2 cellular contexts compared by ENCODE assay signal in genomic region chr1:8723010-8723409, GRCh38.
TF ChIP-seq lines count a peak whose summit lies in the region.

No MANE protein-coding gene starts in this region.

TF ChIP-seq in IMR-90, 13 proteins besides CTCF, POLR2A, EP300 and RAD21:
- no peak for TF ChIP-seq RCOR1 (IDR thresholded peaks at IDR 0.05; ENCODE audit: insufficient replicate concordance, low read length)
- TF ChIP-seq SMC3 (IDR thresholded peaks at IDR 0.05; ENCODE audit: low read depth, low read length): no peak
- TF ChIP-seq BHLHE40 (IDR thresholded peaks at IDR 0.05; ENCODE audit: low read depth, low read length): no peak
- TF ChIP-seq CEBPB (IDR thresholded peaks at IDR 0.05; ENCODE audit: low read depth, low read length): no peak
- TF ChIP-seq CHD1 (IDR thresholded peaks at IDR 0.05; ENCODE audit: low read depth, low read length): no peak
- TF ChIP-seq, protein P1, sequence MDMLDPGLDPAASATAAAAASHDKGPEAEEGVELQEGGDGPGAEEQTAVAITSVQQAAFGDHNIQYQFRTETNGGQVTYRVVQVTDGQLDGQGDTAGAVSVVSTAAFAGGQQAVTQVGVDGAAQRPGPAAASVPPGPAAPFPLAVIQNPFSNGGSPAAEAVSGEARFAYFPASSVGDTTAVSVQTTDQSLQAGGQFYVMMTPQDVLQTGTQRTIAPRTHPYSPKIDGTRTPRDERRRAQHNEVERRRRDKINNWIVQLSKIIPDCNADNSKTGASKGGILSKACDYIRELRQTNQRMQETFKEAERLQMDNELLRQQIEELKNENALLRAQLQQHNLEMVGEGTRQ (IDR thresholded peaks at IDR 0.05; ENCODE audit: low read depth, low read length): no peak
- TF ChIP-seq MXI1 (IDR thresholded peaks at IDR 0.05; ENCODE audit: borderline replicate concordance, low read depth, low read length): no peak
- TF ChIP-seq MAFK (IDR thresholded peaks at IDR 0.05; ENCODE audit: low read depth, low read length): no peak
- TF ChIP-seq ELK1 (IDR thresholded peaks at IDR 0.05; ENCODE audit: borderline replicate concordance, low read depth, low read length): no peak
- TF ChIP-seq MAZ (IDR thresholded peaks at IDR 0.05; ENCODE audit: borderline replicate concordance, low read depth, low read length): no peak

TF ChIP-seq in WTC11, 78 proteins besides CTCF, POLR2A, EP300 and RAD21:
- TF ChIP-seq, protein P2, sequence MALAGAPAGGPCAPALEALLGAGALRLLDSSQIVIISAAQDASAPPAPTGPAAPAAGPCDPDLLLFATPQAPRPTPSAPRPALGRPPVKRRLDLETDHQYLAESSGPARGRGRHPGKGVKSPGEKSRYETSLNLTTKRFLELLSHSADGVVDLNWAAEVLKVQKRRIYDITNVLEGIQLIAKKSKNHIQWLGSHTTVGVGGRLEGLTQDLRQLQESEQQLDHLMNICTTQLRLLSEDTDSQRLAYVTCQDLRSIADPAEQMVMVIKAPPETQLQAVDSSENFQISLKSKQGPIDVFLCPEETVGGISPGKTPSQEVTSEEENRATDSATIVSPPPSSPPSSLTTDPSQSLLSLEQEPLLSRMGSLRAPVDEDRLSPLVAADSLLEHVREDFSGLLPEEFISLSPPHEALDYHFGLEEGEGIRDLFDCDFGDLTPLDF (CRISPR knock-in tag; IDR thresholded peaks at IDR 0.05): no peak
- TF ChIP-seq SOX15 (CRISPR knock-in tag; IDR thresholded peaks at IDR 0.05) (no peak), ZNF317 (CRISPR knock-in tag; IDR thresholded peaks at IDR 0.05; ENCODE audit: borderline replicate concordance, low read depth) (no peak), ZBTB21 (CRISPR knock-in tag; IDR thresholded peaks at IDR 0.05; ENCODE audit: borderline replicate concordance) (no peak), ZNF263 (CRISPR knock-in tag; IDR thresholded peaks at IDR 0.05; ENCODE audit: low read depth) (no peak), CREB1 (CRISPR knock-in tag; IDR thresholded peaks at IDR 0.05) (no peak), NFE2L1 (CRISPR knock-in tag; IDR thresholded peaks at IDR 0.05) (no peak), CBFB (CRISPR knock-in tag; IDR thresholded peaks at IDR 0.05; ENCODE audit: low read depth) (no peak), PRRX2 (CRISPR knock-in tag; IDR thresholded peaks at IDR 0.05) (no peak), ZNF671 (CRISPR knock-in tag; IDR thresholded peaks at IDR 0.05) (no peak), TEAD1 (CRISPR knock-in tag; IDR thresholded peaks at IDR 0.05) (no peak), KAT7 (CRISPR knock-in tag; IDR thresholded peaks at IDR 0.05; ENCODE audit: borderline replicate concordance) (no peak), ETV6 (CRISPR knock-in tag; IDR thresholded peaks at IDR 0.05) (no peak), SMAD4 (CRISPR knock-in tag; IDR thresholded peaks at IDR 0.05) (no peak), ZNF219 (CRISPR knock-in tag; IDR thresholded peaks at IDR 0.05; ENCODE audit: borderline replicate concordance) (no peak)
- TF ChIP-seq, protein P3, sequence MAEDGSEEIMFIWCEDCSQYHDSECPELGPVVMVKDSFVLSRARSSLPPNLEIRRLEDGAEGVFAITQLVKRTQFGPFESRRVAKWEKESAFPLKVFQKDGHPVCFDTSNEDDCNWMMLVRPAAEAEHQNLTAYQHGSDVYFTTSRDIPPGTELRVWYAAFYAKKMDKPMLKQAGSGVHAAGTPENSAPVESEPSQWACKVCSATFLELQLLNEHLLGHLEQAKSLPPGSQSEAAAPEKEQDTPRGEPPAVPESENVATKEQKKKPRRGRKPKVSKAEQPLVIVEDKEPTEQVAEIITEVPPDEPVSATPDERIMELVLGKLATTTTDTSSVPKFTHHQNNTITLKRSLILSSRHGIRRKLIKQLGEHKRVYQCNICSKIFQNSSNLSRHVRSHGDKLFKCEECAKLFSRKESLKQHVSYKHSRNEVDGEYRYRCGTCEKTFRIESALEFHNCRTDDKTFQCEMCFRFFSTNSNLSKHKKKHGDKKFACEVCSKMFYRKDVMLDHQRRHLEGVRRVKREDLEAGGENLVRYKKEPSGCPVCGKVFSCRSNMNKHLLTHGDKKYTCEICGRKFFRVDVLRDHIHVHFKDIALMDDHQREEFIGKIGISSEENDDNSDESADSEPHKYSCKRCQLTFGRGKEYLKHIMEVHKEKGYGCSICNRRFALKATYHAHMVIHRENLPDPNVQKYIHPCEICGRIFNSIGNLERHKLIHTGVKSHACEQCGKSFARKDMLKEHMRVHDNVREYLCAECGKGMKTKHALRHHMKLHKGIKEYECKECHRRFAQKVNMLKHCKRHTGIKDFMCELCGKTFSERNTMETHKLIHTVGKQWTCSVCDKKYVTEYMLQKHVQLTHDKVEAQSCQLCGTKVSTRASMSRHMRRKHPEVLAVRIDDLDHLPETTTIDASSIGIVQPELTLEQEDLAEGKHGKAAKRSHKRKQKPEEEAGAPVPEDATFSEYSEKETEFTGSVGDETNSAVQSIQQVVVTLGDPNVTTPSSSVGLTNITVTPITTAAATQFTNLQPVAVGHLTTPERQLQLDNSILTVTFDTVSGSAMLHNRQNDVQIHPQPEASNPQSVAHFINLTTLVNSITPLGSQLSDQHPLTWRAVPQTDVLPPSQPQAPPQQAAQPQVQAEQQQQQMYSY (CRISPR knock-in tag; IDR thresholded peaks at IDR 0.05): no peak
- TF ChIP-seq, protein P4, sequence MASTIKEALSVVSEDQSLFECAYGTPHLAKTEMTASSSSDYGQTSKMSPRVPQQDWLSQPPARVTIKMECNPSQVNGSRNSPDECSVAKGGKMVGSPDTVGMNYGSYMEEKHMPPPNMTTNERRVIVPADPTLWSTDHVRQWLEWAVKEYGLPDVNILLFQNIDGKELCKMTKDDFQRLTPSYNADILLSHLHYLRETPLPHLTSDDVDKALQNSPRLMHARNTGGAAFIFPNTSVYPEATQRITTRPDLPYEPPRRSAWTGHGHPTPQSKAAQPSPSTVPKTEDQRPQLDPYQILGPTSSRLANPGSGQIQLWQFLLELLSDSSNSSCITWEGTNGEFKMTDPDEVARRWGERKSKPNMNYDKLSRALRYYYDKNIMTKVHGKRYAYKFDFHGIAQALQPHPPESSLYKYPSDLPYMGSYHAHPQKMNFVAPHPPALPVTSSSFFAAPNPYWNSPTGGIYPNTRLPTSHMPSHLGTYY (CRISPR knock-in tag; IDR thresholded peaks at IDR 0.05): no peak
- TF ChIP-seq, protein P5, sequence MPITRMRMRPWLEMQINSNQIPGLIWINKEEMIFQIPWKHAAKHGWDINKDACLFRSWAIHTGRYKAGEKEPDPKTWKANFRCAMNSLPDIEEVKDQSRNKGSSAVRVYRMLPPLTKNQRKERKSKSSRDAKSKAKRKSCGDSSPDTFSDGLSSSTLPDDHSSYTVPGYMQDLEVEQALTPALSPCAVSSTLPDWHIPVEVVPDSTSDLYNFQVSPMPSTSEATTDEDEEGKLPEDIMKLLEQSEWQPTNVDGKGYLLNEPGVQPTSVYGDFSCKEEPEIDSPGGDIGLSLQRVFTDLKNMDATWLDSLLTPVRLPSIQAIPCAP (CRISPR knock-in tag; IDR thresholded peaks at IDR 0.05): no peak
- TF ChIP-seq, protein P6, sequence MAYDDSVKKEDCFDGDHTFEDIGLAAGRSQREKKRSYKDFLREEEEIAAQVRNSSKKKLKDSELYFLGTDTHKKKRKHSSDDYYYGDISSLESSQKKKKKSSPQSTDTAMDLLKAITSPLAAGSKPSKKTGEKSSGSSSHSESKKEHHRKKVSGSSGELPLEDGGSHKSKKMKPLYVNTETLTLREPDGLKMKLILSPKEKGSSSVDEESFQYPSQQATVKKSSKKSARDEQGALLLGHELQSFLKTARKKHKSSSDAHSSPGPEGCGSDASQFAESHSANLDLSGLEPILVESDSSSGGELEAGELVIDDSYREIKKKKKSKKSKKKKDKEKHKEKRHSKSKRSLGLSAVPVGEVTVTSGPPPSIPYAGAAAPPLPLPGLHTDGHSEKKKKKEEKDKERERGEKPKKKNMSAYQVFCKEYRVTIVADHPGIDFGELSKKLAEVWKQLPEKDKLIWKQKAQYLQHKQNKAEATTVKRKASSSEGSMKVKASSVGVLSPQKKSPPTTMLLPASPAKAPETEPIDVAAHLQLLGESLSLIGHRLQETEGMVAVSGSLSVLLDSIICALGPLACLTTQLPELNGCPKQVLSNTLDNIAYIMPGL (CRISPR knock-in tag; IDR thresholded peaks at IDR 0.05): no peak
- TF ChIP-seq, protein P7, sequence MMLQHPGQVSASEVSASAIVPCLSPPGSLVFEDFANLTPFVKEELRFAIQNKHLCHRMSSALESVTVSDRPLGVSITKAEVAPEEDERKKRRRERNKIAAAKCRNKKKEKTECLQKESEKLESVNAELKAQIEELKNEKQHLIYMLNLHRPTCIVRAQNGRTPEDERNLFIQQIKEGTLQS (CRISPR knock-in tag; conservative IDR thresholded peaks at IDR 0.05): no peak
TF ChIP-seq in WTC11: peak in this region for 0.
